Comparison of ENCODE assay signal across 13 cellular contexts in genomic region chr5:130541617-130542221, GRCh38.
DNase-seq lines count a peak whose midpoint lies in the region; ATAC-seq and TF ChIP-seq lines count a peak whose summit lies in the region.
"Had no signal": no experiment of that assay in that cellular context is flagged by ENCODE, and none has a peak within 500 bp of the region (broad histone marks: within the 10 kb centered on the region; RNA-seq: fewer than 3 reads in every experiment).

No MANE protein-coding gene starts in this region.

- ATAC-seq in HCT116 (peak; percentile 67), HG03025 (IDR thresholded peaks at IDR 0.05; ENCODE audit: low FRiP score, unreplicated experiment) (no peak)
- ATAC-seq: Right ventricle myocardium inferior had no signal

- CTCF ChIA-PET in HCT116 (lab: Charles Lee), result no interaction called here

- peak overlapping the region; percentile 42 for H2AFZ ChIP-seq in HCT116 (ENCODE audit: low read depth, low read length, poor library complexity, severe bottlenecking)
- no peak overlapping the region for H2AFZ ChIP-seq in fibroblast of lung (ENCODE audit: low read length)
- H2AFZ ChIP-seq in neural progenitor cell (replicated peaks), result no peak overlapping the region

- peak; percentile 33 for DNase-seq in EL
- DNase-seq in HCT116 (ENCODE audit: low read depth, low spot score), result no peak
- peak; percentile 77 for DNase-seq in NOMO-1 treated with dmso at 0.1 percent for 144 hours (lab: John Stamatoyannopoulos, UW; ENCODE audit: unreplicated experiment)
- peak; percentile 59 to 91 for DNase-seq in fibroblast of lung (ENCODE audit: low read depth in 2 of 2)
- DNase-seq in NCI-H1105 (lab: John Stamatoyannopoulos, UW), result no peak
- no peak for DNase-seq in neural progenitor cell (ENCODE audit: low spot score)
- no peak for DNase-seq in stimulated activated CD4-positive, alpha-beta T cell treated with anti-CD3 and anti-CD28 coated beads, Interleukin-1b, Interleukin-23, amount 100 ng/mL, for 48 hours
- DNase-seq: DND-41, IMR-90 had no signal

- no peak for TF ChIP-seq POLR2A in HCT116 (IDR thresholded peaks at IDR 0.05; ENCODE audit: borderline replicate concordance, extremely low read depth, insufficient read depth, insufficient read length)

- H3K4me2 ChIP-seq in HCT116 (ENCODE audit: low read length) (peak overlapping the region; percentile 47), fibroblast of lung (ENCODE audit: extremely low read depth, insufficient read depth, low read length) (no peak overlapping the region), neural progenitor cell (no peak overlapping the region)
- H3K4me2 ChIP-seq: smooth muscle cell had no signal

- H3K4me3 Mint-ChIP-seq in neural progenitor cell, result no peak overlapping the region

- RAD21 ChIA-PET in HCT116 (lab: Charles Lee; ENCODE audit: low non-redundant PET in 1 of 2, low total read pairs in 2 of 2, uncharacterized antibody in 2 of 2, unreplicated experiment in 2 of 2), result no interaction called here

- H4K20me1 ChIP-seq in HCT116 (ENCODE audit: insufficient read depth) (no peaks in the 10 kb centered on the region), fibroblast of lung (ENCODE audit: control insufficient read depth, extremely low read depth, insufficient read depth, low read length) (no peaks in the 10 kb centered on the region), neural progenitor cell (ENCODE audit: low read depth) (no peaks in the 10 kb centered on the region)

- no peaks in the 10 kb centered on the region for H3F3A ChIP-seq in neural progenitor cell (ENCODE audit: low read depth)

- H3K9ac ChIP-seq in HCT116 (ENCODE audit: low read length), result no peak overlapping the region
- no peak overlapping the region for H3K9ac ChIP-seq in fibroblast of lung (ENCODE audit: insufficient read depth, low read length)
- H3K9ac ChIP-seq in neural progenitor cell, result no peak overlapping the region

- no peaks in the 10 kb centered on the region for H3K9me3 ChIP-seq in HCT116 (ENCODE audit: control insufficient read depth in 1 of 2, insufficient read depth in 1 of 2, low read depth in 1 of 2, low read length in 2 of 2)
- H3K9me3 ChIP-seq in fibroblast of lung (ENCODE audit: control insufficient read depth, insufficient read depth, low read depth, low read length), result no peaks in the 10 kb centered on the region
- peaks cover 7% of the 10 kb centered on the region for H3K9me3 ChIP-seq in neural progenitor cell (ENCODE audit: low read depth)

- H3K36me3 Mint-ChIP-seq in neural progenitor cell, result no peaks in the 10 kb centered on the region

- BruUV-seq in HCT116 (replicated peaks; lab: Mats Ljungman, UMichigan), result no TSS peak

- TF ChIP-seq CTCF in HCT116 (IDR thresholded peaks at IDR 0.05 in 2 of 3, conservative IDR thresholded peaks at IDR 0.05 in 1 of 3; ENCODE audit: borderline replicate concordance in 1 of 3, insufficient read depth in 1 of 3, low read depth in 2 of 3, low read length in 2 of 3) (no peak), fibroblast of lung (conservative IDR thresholded peaks at IDR 0.05 in 1 of 2, IDR thresholded peaks at IDR 0.05 in 1 of 2; ENCODE audit: low read depth in 1 of 2, low read length in 2 of 2) (no peak), neural progenitor cell (IDR thresholded peaks at IDR 0.05) (no peak)

- H3K27ac ChIP-seq in HCT116 (ENCODE audit: low read depth, low read length) (no peak overlapping the region), fibroblast of lung (ENCODE audit: insufficient read depth, low read length) (no peak overlapping the region), neural progenitor cell (no peak overlapping the region)

- no peaks in the 10 kb centered on the region for H3K4me1 Mint-ChIP-seq in neural progenitor cell

- H3K79me2 ChIP-seq in HCT116 (ENCODE audit: insufficient read depth, low read length) (no peaks in the 10 kb centered on the region), fibroblast of lung (ENCODE audit: control insufficient read depth, insufficient read depth, low read length) (no peaks in the 10 kb centered on the region), neural progenitor cell (ENCODE audit: low read depth) (no peaks in the 10 kb centered on the region)

- H3K27me3 Mint-ChIP-seq in neural progenitor cell (ENCODE audit: insufficient read depth, low read depth), result no peaks in the 10 kb centered on the region

- intact Hi-C loops in HCT116 (cut with micrococcal nuclease), result no loop called here

- no peaks in the 10 kb centered on the region for H3K36me3 ChIP-seq in HCT116 (ENCODE audit: control insufficient read depth in 1 of 2, insufficient read depth in 2 of 2, low read length in 2 of 2)
- no peaks in the 10 kb centered on the region for H3K36me3 ChIP-seq in fibroblast of lung (ENCODE audit: control insufficient read depth, insufficient read depth, low read length)
- H3K36me3 ChIP-seq in neural progenitor cell, result no peaks in the 10 kb centered on the region

- no peaks in the 10 kb centered on the region for H3K9me2 ChIP-seq in HCT116 (ENCODE audit: insufficient read depth)

- no peak for TF ChIP-seq RAD21 in HCT116 (IDR thresholded peaks at IDR 0.05; ENCODE audit: low read depth)

- POLR2A ChIA-PET in HCT116 (lab: Charles Lee), result no interaction called here

- no peak overlapping the region for H3K27ac Mint-ChIP-seq in neural progenitor cell

- H3K4me1 ChIP-seq in HCT116 (ENCODE audit: control insufficient read depth in 1 of 2, insufficient read depth in 2 of 2, low read length in 2 of 2) (peaks cover 10 to 36% of the 10 kb centered on the region in 2 experiments; a peak in 3 of 4 replicates), fibroblast of lung (ENCODE audit: control insufficient read depth, extremely low read depth, insufficient read depth, low read length) (no peaks in the 10 kb centered on the region), neural progenitor cell (no peaks in the 10 kb centered on the region)

- H3K4me3 ChIP-seq in HCT116 (replicated peaks in 1 of 2; ENCODE audit: low read depth in 1 of 2, low read length in 2 of 2), result no peak overlapping the region
- no peak overlapping the region for H3K4me3 ChIP-seq in fibroblast of lung (replicated peaks in 1 of 4; ENCODE audit: control extremely low read depth in 1 of 4, insufficient read depth in 1 of 4, low read depth in 3 of 4, low read length in 4 of 4)
- no peak overlapping the region for H3K4me3 ChIP-seq in neural progenitor cell
- H3K4me3 ChIP-seq: lung, smooth muscle cell had no signal

- H3K9me3 Mint-ChIP-seq in neural progenitor cell, result peaks cover 3% of the 10 kb centered on the region

- H3K27me3 ChIP-seq in HCT116 (ENCODE audit: insufficient read depth, low read length) (no peaks in the 10 kb centered on the region), fibroblast of lung (ENCODE audit: control insufficient read depth, insufficient read depth, low read length) (no peaks in the 10 kb centered on the region), neural progenitor cell (no peaks in the 10 kb centered on the region)

TF ChIP-seq in HCT116, 20 proteins besides CTCF, POLR2A, EP300 and RAD21 (continues in another document):
- TF ChIP-seq MAX (IDR thresholded peaks at IDR 0.05) (0 out of 2 replicates have a peak, but pooled peaks have one; percentile 36), EZH2 (IDR thresholded peaks at IDR 0.05) (no peak), SIN3A (IDR thresholded peaks at IDR 0.05; ENCODE audit: low read depth) (no peak), POLR2AphosphoS5 (IDR thresholded peaks at IDR 0.05; ENCODE audit: low read depth, low read length) (no peak), YY1 (IDR thresholded peaks at IDR 0.05; ENCODE audit: extremely low read depth, insufficient replicate concordance, low read depth, low read length) (no peak), EGR1 (IDR thresholded peaks at IDR 0.05; ENCODE audit: low read depth) (no peak), ATF3 (IDR thresholded peaks at IDR 0.05) (no peak), ZBTB33 (IDR thresholded peaks at IDR 0.05; ENCODE audit: extremely low read depth, insufficient replicate concordance, low read length) (no peak), CBX3 (IDR thresholded peaks at IDR 0.05; ENCODE audit: low read depth) (no peak), FOSL1 (IDR thresholded peaks at IDR 0.05; ENCODE audit: low read depth) (peak; percentile 67), ZFX (IDR thresholded peaks at IDR 0.05) (no peak)

Comparison
In these comparisons a context has a peak if more than half of its experiments do, and no peak if none do; other contexts are left out.
1. DNase-seq: peak in EL (single experiment), NOMO-1 treated with dmso at 0.1 percent for 144 hours (single experiment) and fibroblast of lung (2 of 2); none in HCT116 (single experiment), NCI-H1105 (single experiment), neural progenitor cell (single experiment) and stimulated activated CD4-positive, alpha-beta T cell treated with anti-CD3 and anti-CD28 coated beads, Interleukin-1b, Interleukin-23, amount 100 ng/mL, for 48 hours (single experiment).